In genomic region chr10:1034758-1035157, GRCh38 we compare ENCODE assay signal across 28 cellular contexts. TPM values are rescaled to one million over a fixed set of nuclear protein-coding genes. Genes with fewer than 3 reads are reported as not detected.
DNase-seq lines count a peak whose midpoint lies in the region; ATAC-seq, FAIRE-seq and TF ChIP-seq lines count a peak whose summit lies in the region.
"Had no signal": no experiment of that assay in that cellular context is flagged by ENCODE, and none has a peak within 500 bp of the region (broad histone marks: within the 10 kb centered on the region; RNA-seq: fewer than 3 reads in every experiment).

No MANE protein-coding gene starts in this region.

- DNase-seq in Ammon's horn (ENCODE audit: low spot score) = peak; percentile 78
- DNase-seq in astrocyte (ENCODE audit: low read depth) = no peak
- DNase-seq in hippocampal formation (lab: John Stamatoyannopoulos, UW) = peak; percentile 43 to 75
- no peak for DNase-seq in psoas muscle
- DNase-seq in activated naive CD4-positive, alpha-beta T cell treated with anti-CD3 and anti-CD28 coated beads, Interleukin-2, amount 50 U/mL, for 16 hours = no peak
- no peak for DNase-seq in GM20000 (ENCODE audit: low spot score)
- DNase-seq: activated CD8-positive, alpha-beta T cell treated with anti-CD3 and anti-CD28 coated beads, Interleukin-2, amount 10 ng/mL, durations not matched to agents 7 days and 5 days; activated gamma-delta T cell treated with Interleukin-2 at 50 U/mL for 16 hours; activated T-cell treated with anti-CD3 and anti-CD28 coated beads, Interleukin-2, amount 50 U/mL, for 1 hour; central memory CD4-positive, alpha-beta T cell; DMS 273 treated with DMSO at 0.1 percent for 48 hours; H9; kidney glomerular epithelial cell; NCI-H1694 treated with DMSO at 0.1 percent for 48 hours; NCI-H226; NCI-H748 treated with DMSO at 0.1 percent for 48 hours; SK-N-SH had no signal

- peak overlapping the region; percentile 62 for H3K27ac Mint-ChIP-seq in astrocyte (ENCODE audit: unreplicated experiment)
- H3K27ac Mint-ChIP-seq: activated CD8-positive, alpha-beta T cell treated with anti-CD3 and anti-CD28 coated beads, Interleukin-2, amount 10 ng/mL, durations not matched to agents 7 days and 5 days had no signal

- no peak overlapping the region for H2AFZ ChIP-seq in astrocyte (ENCODE audit: low read depth, low read length)

- peak; percentile 36 to 53 (median 42) for ATAC-seq in psoas muscle
- ATAC-seq in HG02973 (IDR thresholded peaks at IDR 0.05; ENCODE audit: unreplicated experiment) = no peak
- ATAC-seq in activated CD4-positive, CD25-positive, alpha-beta regulatory T cell treated with anti-CD3 and anti-CD28 coated beads, Interleukin-2, amount 50 U/mL, for 24 hours = no peak
- ATAC-seq: activated CD8-positive, alpha-beta T cell treated with anti-CD3 and anti-CD28 coated beads, Interleukin-2, amount 10 ng/mL, durations not matched to agents 7 days and 5 days; gastroesophageal sphincter had no signal

- peaks cover 11% of the 10 kb centered on the region for H3K36me3 ChIP-seq in astrocyte (ENCODE audit: insufficient read depth, low read length)
- H3K36me3 ChIP-seq in psoas muscle (ENCODE audit: insufficient read depth in 1 of 2, low read depth in 1 of 2) = peaks cover 0 to 15% of the 10 kb centered on the region in 2 donors

- no peak overlapping the region for H3K9ac ChIP-seq in astrocyte (ENCODE audit: low read length)
- H3K9ac ChIP-seq: KMS-11, SK-N-SH had no signal

- no peaks in the 10 kb centered on the region for H3K9me3 Mint-ChIP-seq in astrocyte (ENCODE audit: unreplicated experiment)
- H3K9me3 Mint-ChIP-seq: CD14-positive monocyte, H9 had no signal

- H3K79me2 ChIP-seq in astrocyte (ENCODE audit: insufficient read depth, low read length) = no peaks in the 10 kb centered on the region

- no peaks in the 10 kb centered on the region for H3K9me3 ChIP-seq in astrocyte (ENCODE audit: insufficient read depth, low read depth, low read length)
- H3K9me3 ChIP-seq in psoas muscle = no peaks in the 10 kb centered on the region
- H3K9me3 ChIP-seq: gastroesophageal sphincter, SK-N-SH had no signal

- WGBS in psoas muscle, 3 donors = 30 to 34% (median 33%) methylated on average over 3 of the region's 3 CpGs

- FAIRE-seq in astrocyte (lab: Jason Lieb, UNC) = no peak
- FAIRE-seq: urothelium cell line had no signal

- no peak overlapping the region for H3K4me3 Mint-ChIP-seq in astrocyte (ENCODE audit: unreplicated experiment)
- H3K4me3 Mint-ChIP-seq: activated CD8-positive, alpha-beta T cell treated with anti-CD3 and anti-CD28 coated beads, Interleukin-2, amount 10 ng/mL, durations not matched to agents 7 days and 5 days; CD14-positive monocyte; H9 had no signal

- H3K4me3 ChIP-seq in astrocyte (ENCODE audit: insufficient read depth, low read depth, low read length) (no peak overlapping the region), psoas muscle (peak overlapping the region; percentile 49)
- H3K4me3 ChIP-seq: gastroesophageal sphincter had no signal

- peaks cover 6% of the 10 kb centered on the region for H3K36me3 Mint-ChIP-seq in astrocyte (ENCODE audit: low read depth, unreplicated experiment)

- intact Hi-C loops in psoas muscle (cut with DNase I) = no loop called here

- no peak overlapping the region for H3K4me2 ChIP-seq in astrocyte (ENCODE audit: low read length)
- H3K4me2 ChIP-seq: KMS-11, SK-N-SH had no signal

- no peak for TF ChIP-seq CTCF in astrocyte (IDR thresholded peaks at IDR 0.05; ENCODE audit: insufficient read depth, low read depth, low read length)
- no peak for TF ChIP-seq CTCF in psoas muscle (IDR thresholded peaks at IDR 0.05)
- TF ChIP-seq CTCF in GM20000 (IDR thresholded peaks at IDR 0.05; ENCODE audit: extremely low read depth, missing control alignments) = no peak

- H3K27ac ChIP-seq in astrocyte (ENCODE audit: low read depth, low read length) = no peak overlapping the region
- H3K27ac ChIP-seq in psoas muscle = peak overlapping the region; percentile 94
- H3K27ac ChIP-seq: KMS-11 had no signal

- no peaks in the 10 kb centered on the region for H3K27me3 ChIP-seq in astrocyte (ENCODE audit: insufficient read depth, low read length)
- H3K27me3 ChIP-seq in psoas muscle (ENCODE audit: insufficient read depth in 3 of 3, low read length in 2 of 3) = no peaks in the 10 kb centered on the region
- H3K27me3 ChIP-seq: gastroesophageal sphincter had no signal

- no peaks in the 10 kb centered on the region for H3K4me1 ChIP-seq in astrocyte (ENCODE audit: insufficient read depth, low read length)
- peaks cover 34% of the 10 kb centered on the region for H3K4me1 ChIP-seq in psoas muscle
- H3K4me1 ChIP-seq: gastroesophageal sphincter had no signal

- H4K20me1 ChIP-seq in astrocyte (ENCODE audit: insufficient read depth, low read length) = peaks cover 3% of the 10 kb centered on the region

- no peaks in the 10 kb centered on the region for H3K27me3 Mint-ChIP-seq in astrocyte (ENCODE audit: low read depth, unreplicated experiment)

- peaks cover 4% of the 10 kb centered on the region for H3K4me1 Mint-ChIP-seq in astrocyte (ENCODE audit: low read depth, unreplicated experiment)
- H3K4me1 Mint-ChIP-seq: CD14-positive monocyte had no signal

RNA-seq across cellular contexts. Expression of gene IDI2, which starts 9.1 kb away (rescaled TPM):
- total RNA-seq in astrocyte (not detected in 2 replicates), psoas muscle (100 to 1,000 TPM; 107 to 182 (median 144) TPM)
- polyA plus RNA-seq in psoas muscle = 100 to 1,000 TPM in 2 of 3 donors, 10 to 100 TPM in 1; 16.6 to 180 (median 133) TPM
- total RNA-seq: activated CD8-positive, alpha-beta T cell treated with anti-CD3 and anti-CD28 coated beads, Interleukin-2, amount 10 ng/mL, durations not matched to agents 7 days and 5 days; G401; gastroesophageal sphincter; H9; HT1080; lung microvascular endothelial cell; omental fat pad; T-helper 2 cell treated with Interferon-gamma antibody and Interleukin-4, amounts not matched to agents 100 ng/mL and 5 ng/mL, for 36 hours had no signal
- polyA plus RNA-seq: CD14-positive monocyte, SK-N-SH had no signal

RNA-seq across cellular contexts. Expression of gene IDI1, which starts 14.2 kb away (rescaled TPM):
- total RNA-seq in astrocyte (43.0 and 63.2 TPM in 2 replicates), psoas muscle (10 to 100 TPM; 49.3 to 61.3 (median 55.3) TPM)
- 100 to 1,000 TPM in 2 of 3 donors, 10 to 100 TPM in 1; 42.8 to 137 (median 111) TPM for polyA plus RNA-seq in psoas muscle

RNA-seq across cellular contexts. Expression of gene WDR37, which starts 21.4 kb away (rescaled TPM):
- total RNA-seq in astrocyte (20.9 and 22.8 TPM in 2 replicates), psoas muscle (10 to 100 TPM; 17.2 to 28.3 (median 21.4) TPM)
- 10 to 100 TPM in 1 of 3 donors, 1 to 10 TPM in 2; 6.8 to 14.1 (median 9.7) TPM for polyA plus RNA-seq in psoas muscle

RNA-seq across cellular contexts. Expression of gene GTPBP4, which starts 46.5 kb away (rescaled TPM):
- total RNA-seq in astrocyte = 101 and 106 TPM in 2 replicates
- 10 to 100 TPM; 36.3 to 77.4 (median 68.5) TPM for total RNA-seq in psoas muscle
- 100 to 1,000 TPM in 1 of 3 donors, 10 to 100 TPM in 2; 44.2 to 134 (median 70.2) TPM for polyA plus RNA-seq in psoas muscle

Comparison
In these comparisons a context has a peak if more than half of its experiments do, and no peak if none do; other contexts are left out.
1. DNase-seq: peak in Ammon's horn (single experiment) and hippocampal formation (2 of 2); none in astrocyte (single experiment), psoas muscle (0 of 2), activated naive CD4-positive, alpha-beta T cell treated with anti-CD3 and anti-CD28 coated beads, Interleukin-2, amount 50 U/mL, for 16 hours (single experiment) and GM20000 (single experiment).
2. ATAC-seq: peak in psoas muscle (4 of 4); none in HG02973 (single experiment) and activated CD4-positive, CD25-positive, alpha-beta regulatory T cell treated with anti-CD3 and anti-CD28 coated beads, Interleukin-2, amount 50 U/mL, for 24 hours (0 of 2).
3. RNA of gene IDI2, which starts 9.1 kb away (total RNA-seq): 107 to 182 TPM in psoas muscle; not detected in astrocyte; every median in the first group is over 100 times any median in the second.